In the genomic region with DNA sequence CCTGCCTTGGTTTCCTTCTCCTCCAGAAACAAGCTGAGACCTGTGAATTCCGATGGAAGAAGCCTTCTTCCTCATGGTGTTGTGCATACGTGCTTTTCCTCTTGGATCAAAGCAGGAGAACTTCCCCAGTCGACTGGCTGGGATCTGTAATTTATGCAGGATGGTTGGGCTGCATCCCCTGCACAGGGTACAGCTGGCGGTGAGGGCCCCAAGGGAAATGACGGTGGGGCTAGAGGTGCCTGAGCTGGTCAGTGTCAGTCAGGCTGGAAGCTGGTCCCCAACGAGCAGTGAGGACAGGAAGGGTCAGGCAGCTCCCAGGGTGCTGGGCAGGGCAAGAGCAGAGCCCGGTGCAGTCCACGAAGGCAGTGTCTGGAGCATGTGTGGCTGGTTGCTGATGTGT, we compare ENCODE assay signal across 24 cellular contexts.
"Had no signal": no experiment of that assay in that cellular context is flagged by ENCODE, and none has a peak within 500 bp of the region (broad histone marks: within the 10 kb centered on the region; RNA-seq: fewer than 3 reads in every experiment).

No MANE protein-coding gene starts in this region.

- H3K4me3 ChIP-seq: adrenal gland, ascending aorta, hepatocyte, right lobe of liver, skin epidermis, testis, uterus had no signal

- H3K4me1 Mint-ChIP-seq: activated B cell treated with CpG ODN at 0.5 μM for 24 hours; activated T-helper 17 cell treated with anti-CD3 and anti-CD28 coated beads, Interleukin-2, amount 50 U/mL, for 72 hours; memory B cell had no signal

- H3K4me3 Mint-ChIP-seq: activated B cell treated with CpG ODN at 0.5 μM for 24 hours; activated CD4-positive, alpha-beta T cell treated with anti-CD3 and anti-CD28 coated beads for 36 hours; activated T-cell treated with anti-CD3 and anti-CD28 coated beads, Interleukin-2, amount 50 U/mL, for 24 hours; activated T-helper 17 cell treated with anti-CD3 and anti-CD28 coated beads, Interleukin-2, amount 50 U/mL, for 72 hours; memory B cell; nephron had no signal

- H3K27me3 ChIP-seq: adrenal gland, ascending aorta, hepatocyte, right lobe of liver, testis, uterus had no signal

- H3K79me2 ChIP-seq: hepatocyte had no signal

- H3K9me3 Mint-ChIP-seq: activated B cell treated with CpG ODN at 0.5 μM for 24 hours; activated naive CD4-positive, alpha-beta T cell treated with anti-CD3 and anti-CD28 coated beads, Interleukin-2, amount 50 U/mL, for 72 hours; activated T-cell treated with anti-CD3 and anti-CD28 coated beads, Interleukin-2, amount 50 U/mL, for 24 hours; activated T-helper 17 cell treated with anti-CD3 and anti-CD28 coated beads, Interleukin-2, amount 50 U/mL, for 72 hours; memory B cell; nephron had no signal

- H3K27ac ChIP-seq: adrenal gland, ascending aorta, hepatocyte, right lobe of liver, testis, uterus had no signal

- H3K36me3 Mint-ChIP-seq: activated naive CD4-positive, alpha-beta T cell treated with anti-CD3 and anti-CD28 coated beads, Interleukin-2, amount 50 U/mL, for 72 hours; memory B cell had no signal

- H2AFZ ChIP-seq: hepatocyte had no signal

- H3K4me1 ChIP-seq: adrenal gland, ascending aorta, right lobe of liver, testis, uterus had no signal

- H3K4me2 ChIP-seq: hepatocyte had no signal

- ATAC-seq: activated CD4-positive, alpha-beta T cell treated with anti-CD3 and anti-CD28 coated beads for 36 hours; activated naive CD4-positive, alpha-beta T cell treated with anti-CD3 and anti-CD28 coated beads, Interleukin-2, amount 50 U/mL, for 72 hours; activated T-helper 17 cell treated with anti-CD3 and anti-CD28 coated beads, Interleukin-2, amount 50 U/mL, for 72 hours had no signal

- H3K27ac Mint-ChIP-seq: activated B cell treated with CpG ODN at 0.5 μM for 24 hours; activated CD4-positive, alpha-beta T cell treated with anti-CD3 and anti-CD28 coated beads for 36 hours; activated T-cell treated with anti-CD3 and anti-CD28 coated beads, Interleukin-2, amount 50 U/mL, for 24 hours; activated T-helper 17 cell treated with anti-CD3 and anti-CD28 coated beads, Interleukin-2, amount 50 U/mL, for 72 hours; memory B cell had no signal

- H3K9me3 ChIP-seq: adrenal gland, ascending aorta, right lobe of liver, testis, uterus had no signal

- H3K36me3 ChIP-seq: adrenal gland, ascending aorta, right lobe of liver, uterus had no signal

- DNase-seq: activated B cell treated with CpG ODN at 0.5 μM for 24 hours; activated CD4-positive, alpha-beta T cell treated with anti-CD3 and anti-CD28 coated beads for 36 hours; activated CD4-positive, alpha-beta T cell treated with anti-CD3 and anti-CD28 coated beads, Interleukin-2, amount 50 U/mL, for 4 hours; activated CD8-positive, alpha-beta memory T cell treated with anti-CD3 and anti-CD28 coated beads for 24 hours; activated CD8-positive, alpha-beta memory T cell treated with anti-CD3 and anti-CD28 coated beads, Interleukin-2, amount 50 U/mL, for 4 hours; activated T-cell treated with anti-CD3 and anti-CD28 coated beads, Interleukin-2, amount 50 U/mL, for 24 hours; adrenal gland; central memory CD4-positive, alpha-beta T cell; dermis blood vessel endothelial cell; effector CD8-positive, alpha-beta T cell; foreskin melanocyte; nucleus accumbens; right lobe of liver; stimulated activated CD4-positive, alpha-beta T cell treated with anti-CD3 and anti-CD28 coated beads, Interleukin-1b, Interleukin-23, amount 100 ng/mL, for 48 hours; testis; trophoblast cell; uterus had no signal
